8 cellular contexts compared by ENCODE assay signal in the genomic region with DNA sequence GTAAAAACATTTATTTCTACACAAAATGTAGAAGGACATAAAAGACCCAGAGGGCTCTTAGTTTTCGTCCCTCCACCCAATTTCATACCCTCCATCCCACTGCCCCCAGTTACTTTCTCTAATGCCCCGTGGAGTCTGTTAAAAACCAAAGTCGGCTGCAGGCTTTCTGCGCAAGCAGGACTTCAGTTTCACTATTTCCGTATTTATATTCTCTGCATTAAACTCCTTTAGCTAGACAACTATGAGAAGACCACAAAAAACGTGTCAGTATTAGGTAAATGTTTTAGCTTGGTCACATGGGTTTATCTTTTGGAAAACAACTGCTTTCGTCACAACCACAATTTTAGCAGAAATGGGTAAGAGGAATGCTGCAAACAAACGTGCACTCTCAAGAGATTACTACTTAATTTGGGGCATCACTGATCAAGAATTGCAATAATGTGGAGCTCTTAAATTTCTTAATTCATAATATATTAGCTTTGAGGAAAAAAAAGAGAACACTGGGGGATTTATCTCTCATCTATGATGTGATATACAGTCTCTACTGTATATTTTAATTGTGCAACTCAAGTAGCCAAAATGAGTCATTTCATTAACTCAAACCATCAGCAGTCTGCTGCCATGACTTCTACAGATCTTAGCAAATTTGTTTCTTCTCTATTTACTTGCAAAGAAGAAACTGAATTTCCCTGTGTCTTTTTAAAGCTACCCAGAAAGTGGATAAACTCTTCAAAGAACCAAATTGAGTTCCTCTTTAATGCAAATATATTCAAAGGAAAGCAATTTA. TPM values are rescaled to one million over a fixed set of nuclear protein-coding genes. Genes with fewer than 3 reads are reported as not detected.
DNase-seq lines count a peak whose midpoint lies in the region; ATAC-seq and TF ChIP-seq lines count a peak whose summit lies in the region.

No MANE protein-coding gene starts in this region.

- H3K36me3 ChIP-seq in SK-N-SH (replicated peaks in 1 of 2; ENCODE audit: control insufficient read depth in 1 of 2, insufficient read depth in 2 of 2, low read length in 1 of 2): no peaks in the 10 kb centered on the region
- H3K36me3 ChIP-seq in duodenal mucosa (ENCODE audit: control insufficient read depth in 1 of 2, insufficient read depth in 2 of 2, low read length in 2 of 2): no peaks in the 10 kb centered on the region

- DNase-seq in AML-193 (lab: John Stamatoyannopoulos, UW) (peak; percentile 11 to 35), SK-N-SH (peak; percentile 22), myocyte (ENCODE audit: low read depth) (peak; percentile 17), NCI-H2081 (lab: John Stamatoyannopoulos, UW) (no peak), NCI-H2107 treated with DMSO at 0.1 percent for 48 hours (lab: John Stamatoyannopoulos, UW; ENCODE audit: unreplicated experiment) (no peak)

- H3K9me2 ChIP-seq in SK-N-SH: no peaks in the 10 kb centered on the region

- peak overlapping the region; percentile 75 for H3K9ac ChIP-seq in SK-N-SH
- peak overlapping the region; percentile 80 to 85 for H3K9ac ChIP-seq in duodenal mucosa (ENCODE audit: low read depth in 1 of 2, low read length in 2 of 2)

- peak overlapping the region; percentile 95 for H3K4me2 ChIP-seq in SK-N-SH

- TF ChIP-seq CTCF in SK-N-SH (IDR thresholded peaks at IDR 0.05): no peak

- H3K27me3 ChIP-seq in SK-N-SH (ENCODE audit: insufficient read depth) (no peaks in the 10 kb centered on the region), duodenal mucosa (ENCODE audit: control insufficient read depth in 1 of 2, insufficient read depth in 2 of 2, low read length in 2 of 2) (no peaks in the 10 kb centered on the region)

- H3K4me3 ChIP-seq in SK-N-SH (ENCODE audit: low read depth in 2 of 2, low read length in 1 of 2) (peak overlapping the region; percentile 82 to 97), duodenal mucosa (ENCODE audit: low read depth in 1 of 2, low read length in 2 of 2) (peak overlapping the region; percentile 95 to 97)

- TF ChIP-seq EP300 in SK-N-SH (IDR thresholded peaks at IDR 0.05; ENCODE audit: borderline replicate concordance in 1 of 2, low read depth in 1 of 2, low read length in 1 of 2): no peak

- H3K4me1 ChIP-seq in SK-N-SH (ENCODE audit: control insufficient read depth in 1 of 2, insufficient read depth in 2 of 2, low read depth in 1 of 2, low read length in 1 of 2) (peaks cover 15 to 16% of the 10 kb centered on the region in 2 experiments; a peak in 3 of 4 replicates), duodenal mucosa (ENCODE audit: control insufficient read depth in 1 of 2, insufficient read depth in 2 of 2, low read length in 2 of 2) (peaks cover 13 to 17% of the 10 kb centered on the region in 2 donors)

- peak; percentile 24 for ATAC-seq in GM18873 (IDR thresholded peaks at IDR 0.05; ENCODE audit: low FRiP score, unreplicated experiment)
- ATAC-seq in HG03095 (IDR thresholded peaks at IDR 0.05; ENCODE audit: unreplicated experiment): peak; percentile 21

- peaks cover 22% of the 10 kb centered on the region for H3K79me2 ChIP-seq in SK-N-SH (ENCODE audit: insufficient read depth)

- POLR2A ChIA-PET in SK-N-SH (lab: Yijun Ruan, JAX): interaction anchor here (0.6 kb wide), 1 partner anchor 726 kb away, joined by 3 read pairs; no protein-coding TSS in a partner anchor

- peaks cover 7% of the 10 kb centered on the region for H3F3A ChIP-seq in SK-N-SH (replicated peaks; ENCODE audit: insufficient read depth)

- peak overlapping the region; percentile 66 to 96 for H3K27ac ChIP-seq in SK-N-SH (ENCODE audit: low read depth in 2 of 2, low read length in 1 of 2)
- H3K27ac ChIP-seq in duodenal mucosa (ENCODE audit: low read depth, low read length): peak overlapping the region; percentile 86

- no peaks in the 10 kb centered on the region for H4K20me1 ChIP-seq in SK-N-SH (ENCODE audit: insufficient read depth)

- 8% methylated on average over 8 of the region's 8 CpGs for WGBS in SK-N-SH (ENCODE audit: low lambda C conversion rate)

- H2AFZ ChIP-seq in SK-N-SH (ENCODE audit: low read depth): peak overlapping the region; percentile 99

- CTCF ChIA-PET in SK-N-SH (lab: Yijun Ruan, JAX): interaction anchor here (0.9 kb wide), 1 partner anchor 16 kb away, joined by 4 read pairs; no protein-coding TSS in a partner anchor

- TF ChIP-seq RAD21 in SK-N-SH (IDR thresholded peaks at IDR 0.05; ENCODE audit: low read length): no peak

- no peaks in the 10 kb centered on the region for H3K9me3 ChIP-seq in SK-N-SH
- H3K9me3 ChIP-seq in duodenal mucosa (ENCODE audit: control insufficient read depth in 1 of 2, low read length in 2 of 2): no peaks in the 10 kb centered on the region

TF ChIP-seq in SK-N-SH, 30 proteins besides CTCF, POLR2A, EP300 and RAD21:
- TF ChIP-seq POLR2AphosphoS5 (IDR thresholded peaks at IDR 0.05; ENCODE audit: low read depth, low read length) (no peak), MEF2A (IDR thresholded peaks at IDR 0.05; ENCODE audit: borderline replicate concordance, low read depth) (no peak), MXI1 (IDR thresholded peaks at IDR 0.05; ENCODE audit: low read depth, low read length) (no peak; the same call in 1 of the 2 replicates), CHD2 (IDR thresholded peaks at IDR 0.05; ENCODE audit: low read length, partially characterized antibody) (no peak), RXRA (IDR thresholded peaks at IDR 0.05; ENCODE audit: borderline replicate concordance, low read depth) (no peak), TAF1 (IDR thresholded peaks at IDR 0.05; ENCODE audit: borderline replicate concordance, low read depth, low read length) (no peak), TEAD4 (IDR thresholded peaks at IDR 0.05; ENCODE audit: borderline replicate concordance, insufficient read depth) (no peak), FOSL2 (IDR thresholded peaks at IDR 0.05; ENCODE audit: borderline replicate concordance, low read depth) (no peak), SIN3A (IDR thresholded peaks at IDR 0.05; ENCODE audit: borderline replicate concordance, low read depth, low read length) (no peak), EZH2phosphoT487 (IDR thresholded peaks at IDR 0.05; ENCODE audit: borderline replicate concordance, low read depth) (no peak), FOXJ3 (CRISPR knock-in tag; IDR thresholded peaks at IDR 0.05) (no peak), GATA2 (CRISPR knock-in tag; IDR thresholded peaks at IDR 0.05) (no peak), GABPA (IDR thresholded peaks at IDR 0.05; ENCODE audit: low read depth) (no peak), RFX5 (IDR thresholded peaks at IDR 0.05; ENCODE audit: low read length) (no peak), NRF1 (IDR thresholded peaks at IDR 0.05; ENCODE audit: low read depth, low read length) (no peak), RCOR1 (IDR thresholded peaks at IDR 0.05; ENCODE audit: low read length) (no peak)
- TF ChIP-seq, protein P1, sequence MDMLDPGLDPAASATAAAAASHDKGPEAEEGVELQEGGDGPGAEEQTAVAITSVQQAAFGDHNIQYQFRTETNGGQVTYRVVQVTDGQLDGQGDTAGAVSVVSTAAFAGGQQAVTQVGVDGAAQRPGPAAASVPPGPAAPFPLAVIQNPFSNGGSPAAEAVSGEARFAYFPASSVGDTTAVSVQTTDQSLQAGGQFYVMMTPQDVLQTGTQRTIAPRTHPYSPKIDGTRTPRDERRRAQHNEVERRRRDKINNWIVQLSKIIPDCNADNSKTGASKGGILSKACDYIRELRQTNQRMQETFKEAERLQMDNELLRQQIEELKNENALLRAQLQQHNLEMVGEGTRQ (IDR thresholded peaks at IDR 0.05; ENCODE audit: borderline replicate concordance, low read depth, low read length): no peak
- TF ChIP-seq, protein P2, sequence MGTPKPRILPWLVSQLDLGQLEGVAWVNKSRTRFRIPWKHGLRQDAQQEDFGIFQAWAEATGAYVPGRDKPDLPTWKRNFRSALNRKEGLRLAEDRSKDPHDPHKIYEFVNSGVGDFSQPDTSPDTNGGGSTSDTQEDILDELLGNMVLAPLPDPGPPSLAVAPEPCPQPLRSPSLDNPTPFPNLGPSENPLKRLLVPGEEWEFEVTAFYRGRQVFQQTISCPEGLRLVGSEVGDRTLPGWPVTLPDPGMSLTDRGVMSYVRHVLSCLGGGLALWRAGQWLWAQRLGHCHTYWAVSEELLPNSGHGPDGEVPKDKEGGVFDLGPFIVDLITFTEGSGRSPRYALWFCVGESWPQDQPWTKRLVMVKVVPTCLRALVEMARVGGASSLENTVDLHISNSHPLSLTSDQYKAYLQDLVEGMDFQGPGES (IDR thresholded peaks at IDR 0.05; ENCODE audit: low read depth, low read length): no peak
- TF ChIP-seq, protein P3, sequence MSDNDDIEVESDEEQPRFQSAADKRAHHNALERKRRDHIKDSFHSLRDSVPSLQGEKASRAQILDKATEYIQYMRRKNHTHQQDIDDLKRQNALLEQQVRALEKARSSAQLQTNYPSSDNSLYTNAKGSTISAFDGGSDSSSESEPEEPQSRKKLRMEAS (IDR thresholded peaks at IDR 0.05; ENCODE audit: low read depth): no peak
- TF ChIP-seq, protein P4, sequence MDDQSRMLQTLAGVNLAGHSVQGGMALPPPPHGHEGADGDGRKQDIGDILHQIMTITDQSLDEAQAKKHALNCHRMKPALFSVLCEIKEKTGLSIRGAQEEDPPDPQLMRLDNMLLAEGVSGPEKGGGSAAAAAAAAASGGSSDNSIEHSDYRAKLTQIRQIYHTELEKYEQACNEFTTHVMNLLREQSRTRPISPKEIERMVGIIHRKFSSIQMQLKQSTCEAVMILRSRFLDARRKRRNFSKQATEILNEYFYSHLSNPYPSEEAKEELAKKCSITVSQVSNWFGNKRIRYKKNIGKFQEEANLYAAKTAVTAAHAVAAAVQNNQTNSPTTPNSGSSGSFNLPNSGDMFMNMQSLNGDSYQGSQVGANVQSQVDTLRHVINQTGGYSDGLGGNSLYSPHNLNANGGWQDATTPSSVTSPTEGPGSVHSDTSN (IDR thresholded peaks at IDR 0.05): no peak

RNA-seq across cellular contexts. Expression of a gene that starts 0.7 kb away (rescaled TPM):
- polyA plus RNA-seq in SK-N-SH (2012; rRNA removed): 5.2 and 5.5 TPM in 2 replicates
- 5.7 TPM in 2 replicates for polyA plus RNA-seq in SK-N-SH (2012; cell fraction: cytosol; rRNA removed)
- polyA plus RNA-seq in SK-N-SH (2012; cell fraction: nucleus; rRNA removed): 3.0 and 3.1 TPM in 2 replicates
- 11.2 and 12.7 TPM in 2 replicates for total RNA-seq in myocyte
- polyA plus RNA-seq in myocyte (2012): 7.5 TPM

Comparison
In these comparisons a context has a peak if more than half of its experiments do, and no peak if none do; other contexts are left out.
1. DNase-seq: peak in AML-193 (2 of 2), SK-N-SH (single experiment) and myocyte (single experiment); none in NCI-H2081 (0 of 2) and NCI-H2107 treated with DMSO at 0.1 percent for 48 hours (single experiment).